11 cellular contexts compared by ENCODE assay signal in genomic region chr12:95838125-95838524, GRCh38. TPM values are rescaled to one million over a fixed set of nuclear protein-coding genes. Genes with fewer than 3 reads are reported as not detected.
DNase-seq lines count a peak whose midpoint lies in the region; ATAC-seq lines count a peak whose summit lies in the region.
"Had no signal": no experiment of that assay in that cellular context is flagged by ENCODE, and none has a peak within 500 bp of the region (broad histone marks: within the 10 kb centered on the region; RNA-seq: fewer than 3 reads in every experiment).

No MANE protein-coding gene starts in this region.

- no peak overlapping the region for H3K9ac ChIP-seq in GM23248

- H4K20me1 ChIP-seq in GM23248 (ENCODE audit: insufficient read depth), result no peaks in the 10 kb centered on the region

- H3K4me1 ChIP-seq in GM23248 (ENCODE audit: insufficient read depth), result peaks cover 25% of the 10 kb centered on the region
- H3K4me1 ChIP-seq: uterus had no signal

- WGBS in GM23248 (ENCODE audit: low coverage in 1 of 2, low lambda C conversion rate in 2 of 2, missing lambda C conversion rate in 2 of 2), 2 experiments, result 4 to 5% methylated on average over 11 of the region's 11 CpGs

- H3K36me3 ChIP-seq in GM23248 (ENCODE audit: low read depth), result no peaks in the 10 kb centered on the region
- H3K36me3 ChIP-seq: uterus had no signal

- no peaks in the 10 kb centered on the region for H3K79me2 ChIP-seq in GM23248 (ENCODE audit: insufficient read depth)

- H3K27me3 ChIP-seq in GM23248 (replicated peaks; ENCODE audit: insufficient read depth), result peaks cover 33% of the 10 kb centered on the region
- H3K27me3 ChIP-seq: body of pancreas, uterus had no signal

- H2AFZ ChIP-seq in GM23248, result no peak overlapping the region

- H3K4me3 ChIP-seq in GM23248, result peak overlapping the region; percentile 10; the same call in 1 of the 2 replicates
- H3K4me3 ChIP-seq: body of pancreas, uterus had no signal

- H3K4me2 ChIP-seq in GM23248 (ENCODE audit: unreplicated experiment), result peak overlapping the region; percentile 30

- in situ Hi-C loops in GM23248 (cut with MboI), result no loop called here

- ATAC-seq in HG02885 (IDR thresholded peaks at IDR 0.05; ENCODE audit: poor library complexity, unreplicated experiment) (no peak), HG03108 (IDR thresholded peaks at IDR 0.05; ENCODE audit: unreplicated experiment) (no peak), GM19452 (IDR thresholded peaks at IDR 0.05; ENCODE audit: unreplicated experiment) (no peak)
- ATAC-seq: body of pancreas had no signal

- DNase-seq in GM23248 (peak; percentile 61), NCI-H2171 (lab: John Stamatoyannopoulos, UW) (peak; percentile 45), astrocyte of the hippocampus (ENCODE audit: low read depth, low spot score) (peak; percentile 29), myocyte (ENCODE audit: low read depth) (peak; percentile 78)
- no peak for DNase-seq in stimulated activated CD8-positive, alpha-beta memory T cell treated with anti-CD3 and anti-CD28 coated beads, Interleukin-4, amount 100 ng/mL, for 48 hours
- DNase-seq: immature natural killer cell, uterus had no signal

- H3K9me2 ChIP-seq in GM23248 (ENCODE audit: insufficient read depth), result no peaks in the 10 kb centered on the region

- no peaks in the 10 kb centered on the region for H3K9me3 ChIP-seq in GM23248 (ENCODE audit: low read depth)
- H3K9me3 ChIP-seq: body of pancreas, uterus had no signal

- peaks cover 25% of the 10 kb centered on the region for H3F3A ChIP-seq in GM23248 (ENCODE audit: insufficient read depth)

- no peak overlapping the region for H3K27ac ChIP-seq in GM23248
- H3K27ac ChIP-seq: body of pancreas, uterus had no signal

RNA-seq across cellular contexts. Expression of gene SNRPF, which starts 20.6 kb away (rescaled TPM):
- total RNA-seq in GM23248 (2014; rRNA removed; shearing (Covaris generic)), result 5.1 and 10.4 TPM in 2 replicates
- 42.5 and 42.6 TPM in 2 replicates for polyA plus RNA-seq in GM23248 (2016; fragmentation: Nextera tagmentation; extraction: Ambion mirVana)
- 7.5 and 9.4 TPM in 2 replicates for total RNA-seq in myocyte
- polyA plus RNA-seq in myocyte (2012), result 29.0 TPM

RNA-seq across cellular contexts. Expression of gene NTN4, which starts 47.6 kb away (rescaled TPM):
- total RNA-seq in GM23248 (2014; rRNA removed; shearing (Covaris generic)), result 63.7 and 76.6 TPM in 2 replicates
- 35.2 and 36.9 TPM in 2 replicates for polyA plus RNA-seq in GM23248 (2016; fragmentation: Nextera tagmentation; extraction: Ambion mirVana)
- total RNA-seq in myocyte, result 19.8 and 33.2 TPM in 2 replicates
- 16.4 TPM for polyA plus RNA-seq in myocyte (2012)
- polyA plus RNA-seq: immature natural killer cell had no signal
